8 cellular contexts compared by ENCODE assay signal in genomic region chr22:36374603-36375024, GRCh38. TPM values are rescaled to one million over a fixed set of nuclear protein-coding genes. Genes with fewer than 3 reads are reported as not detected.
A peak's percentile ranks its signal among the peaks of the same experiment; 100 is the strongest.
DNase-seq lines count a peak whose midpoint lies in the region; TF ChIP-seq lines count a peak whose summit lies in the region.

No MANE protein-coding gene starts in this region.

- no peak overlapping the region for H3K4me3 ChIP-seq in fibroblast of the aortic adventitia (ENCODE audit: low read depth, low read length)

- TF ChIP-seq CTCF in fibroblast of the aortic adventitia (IDR thresholded peaks at IDR 0.05; ENCODE audit: insufficient read depth, low read length) = no peak

- DNase-seq in HPDE6-E6E7 (ENCODE audit: extremely low spot score) (peak; percentile 81), fibroblast of the aortic adventitia (ENCODE audit: low read depth) (peak; percentile 56), NCI-H1048 (lab: John Stamatoyannopoulos, UW) (no peak), SHP77 treated with DMSO at 0.1 percent for 48 hours (lab: John Stamatoyannopoulos, UW) (no peak), C1 segment of cervical spinal cord (lab: John Stamatoyannopoulos, UW) (no peak), NCI-H345 (lab: John Stamatoyannopoulos, UW) (no peak)
- DNase-seq in activated CD4-positive, alpha-beta T cell treated with anti-CD3 and anti-CD28 coated beads, Interleukin-2, amount 50 U/mL, for 1 hour = peak; percentile 56
- peak; percentile 65 for DNase-seq in stimulated activated CD4-positive, alpha-beta T cell treated with anti-CD3 and anti-CD28 coated beads, Interleukin-2, amount 100 ng/mL, for 4 hours (ENCODE audit: low read depth)

RNA-seq across cellular contexts. Expression of gene MYH9, which starts 13.2 kb away (rescaled TPM):
- total RNA-seq in fibroblast of the aortic adventitia (ENCODE audit: low replicate concordance) = 339 and 386 TPM in 2 replicates

Comparison
In these comparisons a context has a peak if more than half of its experiments do, and no peak if none do; other contexts are left out.
1. DNase-seq: peak in HPDE6-E6E7 (single experiment), activated CD4-positive, alpha-beta T cell treated with anti-CD3 and anti-CD28 coated beads, Interleukin-2, amount 50 U/mL, for 1 hour (single experiment), fibroblast of the aortic adventitia (single experiment) and stimulated activated CD4-positive, alpha-beta T cell treated with anti-CD3 and anti-CD28 coated beads, Interleukin-2, amount 100 ng/mL, for 4 hours (single experiment); none in NCI-H1048 (single experiment), SHP77 treated with DMSO at 0.1 percent for 48 hours (single experiment), C1 segment of cervical spinal cord (0 of 14) and NCI-H345 (single experiment).